In genomic region chr10:84294766-84295447, GRCh38 we compare ENCODE assay signal across 12 cellular contexts.
DNase-seq lines count a peak whose midpoint lies in the region; ATAC-seq, FAIRE-seq and TF ChIP-seq lines count a peak whose summit lies in the region.
"Had no signal": no experiment of that assay in that cellular context is flagged by ENCODE, and none has a peak within 500 bp of the region (broad histone marks: within the 10 kb centered on the region; RNA-seq: fewer than 3 reads in every experiment).

No MANE protein-coding gene starts in this region.

- no peaks in the 10 kb centered on the region for H3K9me3 Mint-ChIP-seq in activated naive CD8-positive, alpha-beta T cell treated with anti-CD3 and anti-CD28 coated beads, Interleukin-2, amount 50 U/mL, for 24 hours
- H3K9me3 Mint-ChIP-seq: CD4-positive, CD25-positive, alpha-beta regulatory T cell; T-helper 1 cell treated with Interleukin-12 subunit alpha and Interleukin-12 subunit beta and Interleukin-4 antibody, amounts not matched to agents 30 μg/mL and 1 μg/mL, for 36 hours had no signal

- DNase-seq in activated naive CD8-positive, alpha-beta T cell treated with anti-CD3 and anti-CD28 coated beads, Interleukin-2, amount 50 U/mL, for 24 hours: no peak
- DNase-seq in NCI-H446 (lab: John Stamatoyannopoulos, UW) (no peak), brain microvascular endothelial cell (no peak), NCI-H1417 treated with DMSO at 0.1 percent for 48 hours (lab: John Stamatoyannopoulos, UW) (no peak), D721Med (ENCODE audit: insufficient read length, low spot score) (no peak)
- DNase-seq: activated effector memory CD4-positive, alpha-beta T cell treated with anti-CD3 and anti-CD28 coated beads, Interleukin-2, amount 50 U/mL, for 16 hours; CD4-positive, CD25-positive, alpha-beta regulatory T cell; NCI-H774 had no signal

- H3K36me3 Mint-ChIP-seq in activated naive CD8-positive, alpha-beta T cell treated with anti-CD3 and anti-CD28 coated beads, Interleukin-2, amount 50 U/mL, for 24 hours (ENCODE audit: low read depth): no peaks in the 10 kb centered on the region
- H3K36me3 Mint-ChIP-seq: CD4-positive, CD25-positive, alpha-beta regulatory T cell had no signal

- no peaks in the 10 kb centered on the region for H3K36me3 ChIP-seq in brain microvascular endothelial cell (replicated peaks)

- in situ Hi-C loops in brain microvascular endothelial cell (cut with HindIII; ENCODE audit: low pct_ligation_motif_present, low sequenced_read_pairs): no loop called here

- peaks cover 23% of the 10 kb centered on the region for H3K4me1 Mint-ChIP-seq in activated naive CD8-positive, alpha-beta T cell treated with anti-CD3 and anti-CD28 coated beads, Interleukin-2, amount 50 U/mL, for 24 hours

- ATAC-seq in GM18498 (IDR thresholded peaks at IDR 0.05; ENCODE audit: unreplicated experiment): peak; percentile 81
- ATAC-seq in GM19438 (IDR thresholded peaks at IDR 0.05; ENCODE audit: low read depth, unreplicated experiment): peak; percentile 66
- ATAC-seq in HG02973 (IDR thresholded peaks at IDR 0.05; ENCODE audit: unreplicated experiment): peak; percentile 83
- ATAC-seq in activated naive CD8-positive, alpha-beta T cell treated with anti-CD3 and anti-CD28 coated beads, Interleukin-2, amount 50 U/mL, for 24 hours: peak; percentile 42

- H3K4me3 ChIP-seq in brain microvascular endothelial cell (ENCODE audit: low read depth, low read length): no peak overlapping the region

- no peak for FAIRE-seq in D721Med (lab: Jason Lieb, UNC)

- no peak overlapping the region for H3K27ac Mint-ChIP-seq in activated naive CD8-positive, alpha-beta T cell treated with anti-CD3 and anti-CD28 coated beads, Interleukin-2, amount 50 U/mL, for 24 hours
- H3K27ac Mint-ChIP-seq: CD4-positive, CD25-positive, alpha-beta regulatory T cell; T-helper 1 cell treated with Interleukin-12 subunit alpha and Interleukin-12 subunit beta and Interleukin-4 antibody, amounts not matched to agents 30 μg/mL and 1 μg/mL, for 36 hours had no signal

- no peaks in the 10 kb centered on the region for H3K27me3 Mint-ChIP-seq in activated naive CD8-positive, alpha-beta T cell treated with anti-CD3 and anti-CD28 coated beads, Interleukin-2, amount 50 U/mL, for 24 hours

- H3K27me3 ChIP-seq in brain microvascular endothelial cell (replicated peaks): no peaks in the 10 kb centered on the region

- no peak overlapping the region for H3K4me3 Mint-ChIP-seq in activated naive CD8-positive, alpha-beta T cell treated with anti-CD3 and anti-CD28 coated beads, Interleukin-2, amount 50 U/mL, for 24 hours
- H3K4me3 Mint-ChIP-seq: T-helper 1 cell treated with Interleukin-12 subunit alpha and Interleukin-12 subunit beta and Interleukin-4 antibody, amounts not matched to agents 30 μg/mL and 1 μg/mL, for 36 hours had no signal

- H3K27ac ChIP-seq in brain microvascular endothelial cell: no peak overlapping the region

- TF ChIP-seq CTCF in brain microvascular endothelial cell (IDR thresholded peaks at IDR 0.05; ENCODE audit: low read depth, low read length, missing control alignments): no peak
- no peak for TF ChIP-seq CTCF in D721Med (IDR thresholded peaks at IDR 0.05; ENCODE audit: insufficient read depth, missing control alignments)
